In the genomic region with DNA sequence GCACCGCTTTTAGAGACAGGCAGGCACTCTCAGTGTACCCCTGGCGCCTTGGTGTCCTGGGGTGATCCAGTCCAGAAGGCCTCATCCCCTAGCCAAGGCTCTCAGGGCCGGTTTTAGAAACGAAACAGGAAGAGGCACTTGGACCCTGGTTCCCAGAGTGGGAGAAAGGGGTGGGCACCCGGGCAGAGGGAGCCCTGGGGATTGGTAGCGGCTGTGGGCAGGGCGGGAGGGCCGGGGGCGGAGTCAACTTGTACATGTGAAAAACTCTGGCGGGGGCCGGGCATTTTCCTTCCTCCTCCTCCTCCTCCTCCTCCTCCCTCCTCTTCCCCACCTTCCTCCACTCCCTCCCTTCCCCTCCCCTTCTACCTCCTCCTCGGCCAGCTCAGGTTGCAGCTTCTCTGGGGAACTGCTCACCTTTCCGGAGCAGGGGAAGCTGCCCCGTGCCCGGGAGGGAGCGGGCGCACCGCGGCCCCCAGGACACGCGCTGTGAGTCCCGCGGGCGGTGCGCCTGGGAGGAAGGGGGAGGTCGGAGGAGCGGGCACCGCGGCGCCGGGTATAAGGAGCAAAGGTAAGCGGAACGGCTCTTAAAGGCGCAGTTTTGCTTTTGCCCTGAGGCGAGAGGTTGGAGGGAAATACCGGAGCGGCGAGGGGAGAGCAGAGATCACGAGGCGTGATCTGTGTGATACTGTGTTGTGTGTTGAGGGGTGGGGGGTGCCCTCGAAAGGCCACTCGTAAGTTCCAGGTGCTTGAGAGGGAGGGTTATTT, we compare ENCODE assay signal across 8 cellular contexts. TPM values are rescaled to one million over a fixed set of nuclear protein-coding genes. Genes with fewer than 3 reads are reported as not detected.
DNase-seq lines count a peak whose midpoint lies in the region; ATAC-seq and TF ChIP-seq lines count a peak whose summit lies in the region.

A gene (plus strand): TSS at position 359 of the 765 bp plus-strand sequence. CDS start 18,499 bp downstream, outside the sequence.

- H3K9me3 ChIP-seq in esophagus squamous epithelium: no peaks in the 10 kb centered on the region
- no peaks in the 10 kb centered on the region for H3K9me3 ChIP-seq in muscle layer of duodenum (ENCODE audit: control insufficient read depth in 1 of 2, low read length in 2 of 2)

- intact Hi-C loops in esophagus squamous epithelium (cut with DNase I): no loop called here

- TF ChIP-seq CTCF in esophagus squamous epithelium (IDR thresholded peaks at IDR 0.05): no peak

- H3K4me3 ChIP-seq in esophagus squamous epithelium (peak within 1 kb of the TSS; percentile 62 to 88 (median 68)), muscle layer of duodenum (ENCODE audit: low read depth in 1 of 2, low read length in 2 of 2) (peak within 1 kb of the TSS; percentile 78 to 88)

- H3K27me3 ChIP-seq in esophagus squamous epithelium (no peaks in the 10 kb centered on the region), muscle layer of duodenum (ENCODE audit: low read depth, low read length) (no peaks in the 10 kb centered on the region)

- H3K36me3 ChIP-seq in esophagus squamous epithelium (no peaks in the 10 kb centered on the region), muscle layer of duodenum (ENCODE audit: control insufficient read depth in 1 of 2, insufficient read depth in 2 of 2, low read length in 2 of 2) (no peaks in the 10 kb centered on the region)

- TF ChIP-seq POLR2A in esophagus squamous epithelium (IDR thresholded peaks at IDR 0.05): peak in 1 of 4 donors; percentile 30

- DNase-seq in SHP77 (lab: John Stamatoyannopoulos, UW) (peak; percentile 43 to 79), SHP77 treated with DMSO at 0.1 percent for 48 hours (lab: John Stamatoyannopoulos, UW) (no peak), NCI-H510A (lab: John Stamatoyannopoulos, UW) (peak; percentile 91), activated T-cell treated with anti-CD3 and anti-CD28 coated beads for 1 hour (ENCODE audit: low read depth) (peak; percentile 22), esophagus squamous epithelium (lab: John Stamatoyannopoulos, UW) (no peak), substantia nigra (lab: John Stamatoyannopoulos, UW) (peak; percentile 39 to 97 (median 88))

- no peak for ATAC-seq in GM21515 (IDR thresholded peaks at IDR 0.05; ENCODE audit: unreplicated experiment)

- H3K27ac ChIP-seq in esophagus squamous epithelium (peak within 1 kb of the TSS; percentile 65 to 78 (median 72)), muscle layer of duodenum (ENCODE audit: low read length) (peak within 1 kb of the TSS; percentile 62), substantia nigra (ENCODE audit: low read depth, low read length, poor library complexity, severe bottlenecking) (peak within 1 kb of the TSS; percentile 100)

- 3 to 5% methylated on average over 22 of the region's 42 CpGs for WGBS in esophagus squamous epithelium, 2 donors

- H3K4me1 ChIP-seq in esophagus squamous epithelium (peaks cover 19 to 46% (median 21%) of the 10 kb centered on the region in 3 donors), muscle layer of duodenum (ENCODE audit: control insufficient read depth in 1 of 2, insufficient read depth in 2 of 2, low read length in 2 of 2) (peaks cover 5 to 23% of the 10 kb centered on the region in 2 donors)

RNA-seq across cellular contexts. Expression of the gene that starts here (rescaled TPM):
- 10 to 100 TPM in 1 of 4 donors, 1 to 10 TPM in 3; 2.5 to 10.7 (median 6.3) TPM for total RNA-seq in esophagus squamous epithelium

Comparison
In these comparisons a context has a peak if more than half of its experiments do, and no peak if none do; other contexts are left out.
1. DNase-seq: peak in SHP77 (2 of 2), NCI-H510A (single experiment), activated T-cell treated with anti-CD3 and anti-CD28 coated beads for 1 hour (single experiment) and substantia nigra (49 of 49); none in SHP77 treated with DMSO at 0.1 percent for 48 hours (single experiment) and esophagus squamous epithelium (single experiment).
2. Peak in every context shown above with its lines, with median percentiles within 50 percentile points of each other: H3K27ac ChIP-seq.